Comparison of ENCODE assay signal across 17 cellular contexts in genomic region chr11:129434641-129435498, GRCh38. TPM values are rescaled to one million over a fixed set of nuclear protein-coding genes. Genes with fewer than 3 reads are reported as not detected.
A peak's percentile ranks its signal among the peaks of the same experiment; 100 is the strongest.
DNase-seq lines count a peak whose midpoint lies in the region; ATAC-seq, FAIRE-seq and TF ChIP-seq lines count a peak whose summit lies in the region.
"Had no signal": no experiment of that assay in that cellular context is flagged by ENCODE, and none has a peak within 500 bp of the region (broad histone marks: within the 10 kb centered on the region; RNA-seq: fewer than 3 reads in every experiment).

No MANE protein-coding gene starts in this region.

- no peak overlapping the region for H3K4me3 ChIP-seq in astrocyte of the spinal cord (ENCODE audit: low read depth, low read length)
- H3K4me3 ChIP-seq in small intestine (ENCODE audit: low read depth in 1 of 2, low read length in 2 of 2) = no peak overlapping the region
- no peak overlapping the region for H3K4me3 ChIP-seq in thyroid gland (replicated peaks in 1 of 3)
- H3K4me3 ChIP-seq: colonic mucosa, right atrium auricular region had no signal

- ATAC-seq in activated CD4-positive, alpha-beta T cell treated with anti-CD3 and anti-CD28 coated beads for 36 hours = peak; percentile 74
- ATAC-seq in GM18505 (IDR thresholded peaks at IDR 0.05; ENCODE audit: unreplicated experiment) = no peak

- CTCF ChIA-PET in activated CD4-positive, alpha-beta T cell treated with anti-CD3 and anti-CD28 coated beads for 36 hours (lab: Charles Lee) = interaction anchor here (0.7 to 1.8 kb wide), 6 partner anchors 10 to 365 kb away, joined by 3 to 6 read pairs (median 4); partner anchors contain the start of gene BARX2

- no peak for TF ChIP-seq POLR2A in GM18505 (IDR thresholded peaks at IDR 0.05; ENCODE audit: borderline replicate concordance, extremely low read depth, insufficient read depth, insufficient read length)
- TF ChIP-seq POLR2A in thyroid gland (IDR thresholded peaks at IDR 0.05) = no peak

- H3K36me3 Mint-ChIP-seq in activated CD4-positive, alpha-beta T cell treated with anti-CD3 and anti-CD28 coated beads for 36 hours (ENCODE audit: low read depth) = no peaks in the 10 kb centered on the region
- H3K36me3 Mint-ChIP-seq: CD14-positive monocyte, IgD-negative memory B cell, immature natural killer cell had no signal

- H3K9me3 Mint-ChIP-seq in activated CD4-positive, alpha-beta T cell treated with anti-CD3 and anti-CD28 coated beads for 36 hours (ENCODE audit: low read depth) = peaks cover 7% of the 10 kb centered on the region

- FAIRE-seq in small intestine (lab: Jason Lieb, UNC) = no peak
- FAIRE-seq: G401.6 had no signal

- H3K4me1 Mint-ChIP-seq in activated CD4-positive, alpha-beta T cell treated with anti-CD3 and anti-CD28 coated beads for 36 hours = peaks cover 27% of the 10 kb centered on the region
- H3K4me1 Mint-ChIP-seq: CD14-positive monocyte, IgD-negative memory B cell, immature natural killer cell had no signal

- no peak overlapping the region for H3K4me3 Mint-ChIP-seq in activated CD4-positive, alpha-beta T cell treated with anti-CD3 and anti-CD28 coated beads for 36 hours
- H3K4me3 Mint-ChIP-seq: CD14-positive monocyte, IgD-negative memory B cell, immature natural killer cell had no signal

- in situ Hi-C loops in astrocyte of the spinal cord (cut with HindIII; ENCODE audit: low sequenced_read_pairs) = no loop called here

- POLR2A ChIA-PET in activated CD4-positive, alpha-beta T cell treated with anti-CD3 and anti-CD28 coated beads for 36 hours (lab: Charles Lee) = interaction anchor here (0.8 kb wide), 1 partner anchor 203 kb away, joined by 4 read pairs; no protein-coding TSS in a partner anchor

- H3K36me3 ChIP-seq in small intestine (ENCODE audit: control insufficient read depth in 2 of 2, insufficient read depth in 2 of 2, low read length in 2 of 2) = no peaks in the 10 kb centered on the region
- no peaks in the 10 kb centered on the region for H3K36me3 ChIP-seq in thyroid gland
- H3K36me3 ChIP-seq: colonic mucosa, right atrium auricular region had no signal

- no peak overlapping the region for H3K27ac ChIP-seq in small intestine (ENCODE audit: low read depth in 1 of 2, low read length in 1 of 2)
- no peak overlapping the region for H3K27ac ChIP-seq in thyroid gland
- H3K27ac ChIP-seq: colonic mucosa, right atrium auricular region had no signal

- peaks cover 11% of the 10 kb centered on the region for H3K27me3 Mint-ChIP-seq in activated CD4-positive, alpha-beta T cell treated with anti-CD3 and anti-CD28 coated beads for 36 hours
- H3K27me3 Mint-ChIP-seq: IgD-negative memory B cell had no signal

- peak overlapping the region; percentile 59 for H3K27ac Mint-ChIP-seq in activated CD4-positive, alpha-beta T cell treated with anti-CD3 and anti-CD28 coated beads for 36 hours
- H3K27ac Mint-ChIP-seq: CD14-positive monocyte, immature natural killer cell had no signal

- 31 to 53% (median 48%) methylated on average over 4 of the region's 4 CpGs for WGBS in small intestine, 3 donors
- 69 to 74% methylated on average over 4 of the region's 4 CpGs for WGBS in thyroid gland, 2 donors

- no peaks in the 10 kb centered on the region for H3K9me3 ChIP-seq in small intestine (ENCODE audit: control insufficient read depth, low read depth)
- no peaks in the 10 kb centered on the region for H3K9me3 ChIP-seq in thyroid gland
- H3K9me3 ChIP-seq: colonic mucosa, SK-N-SH had no signal

- no peak for DNase-seq in activated CD4-positive, alpha-beta T cell treated with anti-CD3 and anti-CD28 coated beads for 36 hours
- DNase-seq in activated CD4-positive, alpha-beta T cell treated with anti-CD3 and anti-CD28 coated beads, Interleukin-2, amount 50 U/mL, for 4 hours = no peak
- DNase-seq in NCI-H2029 (lab: John Stamatoyannopoulos, UW) (peak; percentile 51), astrocyte of the spinal cord (ENCODE audit: low read depth, low spot score) (peak; percentile 8), small intestine (peak; percentile 40), ureter (ENCODE audit: low spot score) (no peak), thyroid gland (no peak)
- DNase-seq: activated CD4-positive, alpha-beta T cell treated with anti-CD3 and anti-CD28 coated beads, Interleukin-2, amount 50 U/mL, for 1 hour; colonic mucosa; immature natural killer cell; NCI-H524 treated with DMSO at 0.1 percent for 48 hours; SK-N-SH had no signal

- H3K27me3 ChIP-seq in small intestine (ENCODE audit: control insufficient read depth in 2 of 2, insufficient read depth in 2 of 2, low read length in 2 of 2) (peaks cover 0 to 1% of the 10 kb centered on the region in 2 donors), thyroid gland (no peaks in the 10 kb centered on the region)
- H3K27me3 ChIP-seq: colonic mucosa, right atrium auricular region had no signal

- TF ChIP-seq CTCF in astrocyte of the spinal cord (IDR thresholded peaks at IDR 0.05; ENCODE audit: low read depth, low read length) (no peak), thyroid gland (IDR thresholded peaks at IDR 0.05) (no peak)

- H3K4me1 ChIP-seq in small intestine (ENCODE audit: control insufficient read depth in 2 of 2, insufficient read depth in 1 of 2, low read depth in 1 of 2, low read length in 1 of 2) = no peaks in the 10 kb centered on the region
- no peaks in the 10 kb centered on the region for H3K4me1 ChIP-seq in thyroid gland
- H3K4me1 ChIP-seq: colonic mucosa, right atrium auricular region had no signal

- intact Hi-C loops in activated CD4-positive, alpha-beta T cell treated with anti-CD3 and anti-CD28 coated beads for 36 hours (cut with DNase I, micrococcal nuclease) = loop anchor here (2.0 kb wide), 2 partner anchors 204 to 208 kb away; no protein-coding TSS in a partner anchor
- intact Hi-C loops in thyroid gland (cut with DNase I) = no loop called here

RNA-seq across cellular contexts. Expression of gene BARX2, which starts 59.2 kb away (rescaled TPM):
- total RNA-seq in activated CD4-positive, alpha-beta T cell treated with anti-CD3 and anti-CD28 coated beads for 36 hours = 1 to 10 TPM in 1 of 2 experiments, under 1 TPM in 1; 0.89 to 1.3 TPM
- 10 to 100 TPM; 12.2 to 19.5 (median 18.8) TPM for polyA plus RNA-seq in small intestine
- total RNA-seq in ureter = 0.55 TPM
- under 1 TPM in 2 of 4 donors, not detected in 2; 0.49 to 0.78 TPM for total RNA-seq in thyroid gland
- polyA plus RNA-seq: CD14-positive monocyte, IgD-negative memory B cell, immature natural killer cell, SK-N-SH had no signal

Comparison
In these comparisons a context has a peak if more than half of its experiments do, and no peak if none do; other contexts are left out.
1. DNase-seq: peak in NCI-H2029 (single experiment), astrocyte of the spinal cord (single experiment) and small intestine (single experiment); none in activated CD4-positive, alpha-beta T cell treated with anti-CD3 and anti-CD28 coated beads for 36 hours (single experiment), activated CD4-positive, alpha-beta T cell treated with anti-CD3 and anti-CD28 coated beads, Interleukin-2, amount 50 U/mL, for 4 hours (0 of 2), ureter (single experiment) and thyroid gland (0 of 2).